20 cellular contexts compared by ENCODE assay signal in genomic region chrX:16511776-16512400, GRCh38.
DNase-seq lines count a peak whose midpoint lies in the region; ATAC-seq and TF ChIP-seq lines count a peak whose summit lies in the region.
"Had no signal": no experiment of that assay in that cellular context is flagged by ENCODE, and none has a peak within 500 bp of the region (broad histone marks: within the 10 kb centered on the region; RNA-seq: fewer than 3 reads in every experiment).

No MANE protein-coding gene starts in this region.

- H3K79me1 ChIP-seq in neuronal stem cell (ENCODE audit: low read depth, low read length) = no peaks in the 10 kb centered on the region

- WGBS in neuronal stem cell (ENCODE audit: extremely low coverage in 2 of 2, insufficient read length in 2 of 2, insufficient replicate concordance in 1 of 2), 2 donors = no CpG with 5 or more reads among the region's 7 CpGs

- no peak for TF ChIP-seq CTCF in fibroblast of villous mesenchyme (IDR thresholded peaks at IDR 0.05; ENCODE audit: insufficient read depth, low read depth, low read length)
- TF ChIP-seq CTCF in coronary artery (IDR thresholded peaks at IDR 0.05) = no peak

- no peak overlapping the region for H2BK12ac ChIP-seq in neuronal stem cell (ENCODE audit: low read length)

- H4K8ac ChIP-seq in neuronal stem cell (ENCODE audit: low read depth, low read length) = no peak overlapping the region

- H2AK5ac ChIP-seq in neuronal stem cell (ENCODE audit: low read depth, low read length) = no peak overlapping the region

- no peak overlapping the region for H3K18ac ChIP-seq in neuronal stem cell (ENCODE audit: low read length)

- no peak overlapping the region for H3K14ac ChIP-seq in neuronal stem cell (ENCODE audit: low read length)

- H3K4ac ChIP-seq in neuronal stem cell (ENCODE audit: low read length) = no peak overlapping the region

- peaks cover 0 to 3% of the 10 kb centered on the region in 2 donors for H3K4me1 ChIP-seq in neuronal stem cell (ENCODE audit: control insufficient read depth in 2 of 2, insufficient read depth in 1 of 2, low read depth in 1 of 2, low read length in 2 of 2)
- H3K4me1 ChIP-seq: left lung, thyroid gland had no signal

- H3K27ac ChIP-seq in neuronal stem cell (replicated peaks; ENCODE audit: low read length) = no peak overlapping the region
- no peak overlapping the region for H3K27ac ChIP-seq in coronary artery
- H3K27ac ChIP-seq: left lung, thyroid gland had no signal

- no peaks in the 10 kb centered on the region for H3K36me3 Mint-ChIP-seq in T-helper 17 cell (ENCODE audit: low read depth)
- H3K36me3 Mint-ChIP-seq: CD8-positive, alpha-beta memory T cell; stimulated activated naive B cell treated with anti-CD40 and anti-IgM and Interleukin-4, amounts not matched to agents 10 μg/mL and 1 μg/mL and 100 μg/mL, for 72 hours had no signal

- no peaks in the 10 kb centered on the region for H3K4me1 Mint-ChIP-seq in T-helper 17 cell
- H3K4me1 Mint-ChIP-seq: activated CD4-positive, alpha-beta memory T cell treated with anti-CD3 and anti-CD28 coated beads, Interleukin-2, amount 10 ng/mL, durations not matched to agents 7 days and 5 days; CD8-positive, alpha-beta memory T cell; stimulated activated naive B cell treated with anti-CD40 and anti-IgM and Interleukin-4, amounts not matched to agents 10 μg/mL and 1 μg/mL and 100 μg/mL, for 72 hours had no signal

- no peak overlapping the region for H3K27ac Mint-ChIP-seq in T-helper 17 cell
- H3K27ac Mint-ChIP-seq: activated CD4-positive, alpha-beta memory T cell treated with anti-CD3 and anti-CD28 coated beads, Interleukin-2, amount 10 ng/mL, durations not matched to agents 7 days and 5 days; CD8-positive, alpha-beta memory T cell; stimulated activated naive B cell treated with anti-CD40 and anti-IgM and Interleukin-4, amounts not matched to agents 10 μg/mL and 1 μg/mL and 100 μg/mL, for 72 hours had no signal

- H2BK5ac ChIP-seq in neuronal stem cell (ENCODE audit: low read length) = no peak overlapping the region

- H2AFZ ChIP-seq in neuronal stem cell (ENCODE audit: low read length) = peak overlapping the region; percentile 21

- no peak overlapping the region for H2BK15ac ChIP-seq in neuronal stem cell (ENCODE audit: low read length)

- no peak for ATAC-seq in T-helper 17 cell
- no peak for ATAC-seq in GM18520 (IDR thresholded peaks at IDR 0.05; ENCODE audit: unreplicated experiment)
- ATAC-seq: left lung; stimulated activated naive B cell treated with anti-CD40 and anti-IgM and Interleukin-4, amounts not matched to agents 10 μg/mL and 1 μg/mL and 100 μg/mL, for 72 hours had no signal

- H3K36me3 ChIP-seq in neuronal stem cell (replicated peaks in 1 of 2; ENCODE audit: control insufficient read depth in 2 of 2, insufficient read depth in 2 of 2, low read length in 2 of 2) = no peaks in the 10 kb centered on the region
- H3K36me3 ChIP-seq: left lung, thyroid gland had no signal

- H3K23ac ChIP-seq in neuronal stem cell (ENCODE audit: low read depth, low read length, poor library complexity) = no peak overlapping the region

- no peak overlapping the region for H2BK120ac ChIP-seq in neuronal stem cell (ENCODE audit: low read depth, low read length)

- no peak overlapping the region for H3K4me3 ChIP-seq in fibroblast of villous mesenchyme (ENCODE audit: low read depth, low read length)
- H3K4me3 ChIP-seq in neuronal stem cell (ENCODE audit: low read length in 2 of 2) = no peak overlapping the region
- H3K4me3 ChIP-seq in coronary artery = no peak overlapping the region
- H3K4me3 ChIP-seq: left lung, thyroid gland had no signal

- no peak overlapping the region for H3K4me2 ChIP-seq in neuronal stem cell (ENCODE audit: insufficient read depth, low read length, poor library complexity, severe bottlenecking)

- no peak overlapping the region for H3K9ac ChIP-seq in neuronal stem cell (ENCODE audit: low read depth, low read length, poor library complexity)

- no peak overlapping the region for H3K4me3 Mint-ChIP-seq in T-helper 17 cell
- H3K4me3 Mint-ChIP-seq: activated CD4-positive, alpha-beta memory T cell treated with anti-CD3 and anti-CD28 coated beads, Interleukin-2, amount 10 ng/mL, durations not matched to agents 7 days and 5 days; CD8-positive, alpha-beta memory T cell; stimulated activated naive B cell treated with anti-CD40 and anti-IgM and Interleukin-4, amounts not matched to agents 10 μg/mL and 1 μg/mL and 100 μg/mL, for 72 hours had no signal

- no peaks in the 10 kb centered on the region for H3K27me3 Mint-ChIP-seq in T-helper 17 cell
- H3K27me3 Mint-ChIP-seq: activated CD4-positive, alpha-beta memory T cell treated with anti-CD3 and anti-CD28 coated beads, Interleukin-2, amount 10 ng/mL, durations not matched to agents 7 days and 5 days had no signal

- peak; percentile 42 for DNase-seq in H4 (ENCODE audit: low spot score)
- DNase-seq in astrocyte of the hippocampus (ENCODE audit: low read depth, low spot score) = peak; percentile 44
- DNase-seq in fibroblast of villous mesenchyme (ENCODE audit: low read depth) = peak; percentile 55
- no peak for DNase-seq in neuronal stem cell (ENCODE audit: low spot score)
- no peak for DNase-seq in T-helper 17 cell
- no peak for DNase-seq in NCI-H748 (lab: John Stamatoyannopoulos, UW; ENCODE audit: unreplicated experiment)
- no peak for DNase-seq in coronary artery (ENCODE audit: low spot score)
- DNase-seq: activated CD4-positive, alpha-beta memory T cell treated with anti-CD3 and anti-CD28 coated beads, Interleukin-2, amount 10 ng/mL, durations not matched to agents 7 days and 5 days; activated naive CD4-positive, alpha-beta T cell treated with Interleukin-2 at 50 U/mL for 16 hours; CD8-positive, alpha-beta memory T cell; DMS79; left lung; NCI-H1105; NCI-H748 treated with DMSO at 0.1 percent for 48 hours; occipital lobe; SHP77; stimulated activated naive B cell treated with anti-CD40 and anti-IgM and Interleukin-4, amounts not matched to agents 10 μg/mL and 1 μg/mL and 100 μg/mL, for 72 hours; T-helper 2 cell; thyroid gland had no signal

- peaks cover 0 to 11% (median 0%) of the 10 kb centered on the region in 3 experiments for H3K27me3 ChIP-seq in neuronal stem cell (ENCODE audit: control insufficient read depth in 3 of 3, insufficient read depth in 3 of 3, low read depth in 1 of 3, low read length in 3 of 3)
- H3K27me3 ChIP-seq: left lung, thyroid gland had no signal

- H3K9me3 ChIP-seq in neuronal stem cell (replicated peaks in 1 of 2; ENCODE audit: control insufficient read depth in 2 of 2, insufficient read depth in 1 of 2, low read depth in 1 of 2, low read length in 2 of 2) (no peaks in the 10 kb centered on the region), T-helper 17 cell (ENCODE audit: control insufficient read depth, low read length, poor library complexity, severe bottlenecking) (no peaks in the 10 kb centered on the region)
- H3K9me3 ChIP-seq: left lung, thyroid gland had no signal

- H4K91ac ChIP-seq in neuronal stem cell (ENCODE audit: low read depth, low read length, poor library complexity) = no peak overlapping the region

Comparison
In these comparisons a context has a peak if more than half of its experiments do, and no peak if none do; other contexts are left out.
1. DNase-seq: peak in H4 (single experiment), astrocyte of the hippocampus (single experiment) and fibroblast of villous mesenchyme (single experiment); none in neuronal stem cell (single experiment), T-helper 17 cell (0 of 3), NCI-H748 (single experiment) and coronary artery (single experiment).